In genomic region chr16:57643902-57644301, GRCh38 we compare ENCODE assay signal across 13 cellular contexts. TPM values are rescaled to one million over a fixed set of nuclear protein-coding genes. Genes with fewer than 3 reads are reported as not detected.
"Had no signal": no experiment of that assay in that cellular context is flagged by ENCODE, and none has a peak within 500 bp of the region (broad histone marks: within the 10 kb centered on the region; RNA-seq: fewer than 3 reads in every experiment).

No MANE protein-coding gene starts in this region.

- H2AFZ ChIP-seq: hepatocyte had no signal

- H3K27ac ChIP-seq: hepatocyte, neutrophil had no signal

- H3K27me3 ChIP-seq: breast epithelium, hepatocyte had no signal

- H3K36me3 Mint-ChIP-seq: activated naive CD4-positive, alpha-beta T cell treated with anti-CD3 and anti-CD28 coated beads, Interleukin-2, amount 50 U/mL, for 72 hours had no signal

- H3K4me3 ChIP-seq: breast epithelium, hepatocyte, lung, skin epidermis, tibial nerve had no signal

- H3K27ac Mint-ChIP-seq: activated CD4-positive, alpha-beta T cell treated with anti-CD3 and anti-CD28 coated beads, Interleukin-2, amount 10 ng/mL, durations not matched to agents 7 days and 5 days; activated naive CD4-positive, alpha-beta T cell treated with anti-CD3 and anti-CD28 coated beads, Interleukin-2, amount 50 U/mL, for 72 hours; T-helper 1 cell treated with Interleukin-12 subunit alpha and Interleukin-12 subunit beta and Interleukin-4 antibody, amounts not matched to agents 30 μg/mL and 1 μg/mL, for 36 hours had no signal

- H3K9me3 Mint-ChIP-seq: activated CD4-positive, alpha-beta T cell treated with anti-CD3 and anti-CD28 coated beads, Interleukin-2, amount 10 ng/mL, durations not matched to agents 7 days and 5 days; activated naive CD4-positive, alpha-beta T cell treated with anti-CD3 and anti-CD28 coated beads, Interleukin-2, amount 50 U/mL, for 72 hours; T-helper 1 cell treated with Interleukin-12 subunit alpha and Interleukin-12 subunit beta and Interleukin-4 antibody, amounts not matched to agents 30 μg/mL and 1 μg/mL, for 36 hours had no signal

- DNase-seq: activated CD4-positive, alpha-beta T cell treated with anti-CD3 and anti-CD28 coated beads, Interleukin-2, amount 10 ng/mL, durations not matched to agents 7 days and 5 days; activated CD8-positive, alpha-beta memory T cell treated with anti-CD3 and anti-CD28 coated beads for 24 hours; activated T-cell treated with anti-CD3 and anti-CD28 coated beads for 4 hours had no signal

- ATAC-seq: activated naive CD4-positive, alpha-beta T cell treated with anti-CD3 and anti-CD28 coated beads, Interleukin-2, amount 50 U/mL, for 72 hours had no signal

- FAIRE-seq: endothelial cell of umbilical vein, frontal cortex had no signal

- H3K4me2 ChIP-seq: hepatocyte had no signal

- H3K4me3 Mint-ChIP-seq: activated CD4-positive, alpha-beta T cell treated with anti-CD3 and anti-CD28 coated beads, Interleukin-2, amount 10 ng/mL, durations not matched to agents 7 days and 5 days; T-helper 1 cell treated with Interleukin-12 subunit alpha and Interleukin-12 subunit beta and Interleukin-4 antibody, amounts not matched to agents 30 μg/mL and 1 μg/mL, for 36 hours had no signal

- H3K9me3 ChIP-seq: breast epithelium, neutrophil, tibial nerve had no signal

- H3K36me3 ChIP-seq: breast epithelium, neutrophil, tibial nerve had no signal

RNA-seq across cellular contexts. Expression of gene ADGRG3, which starts 24.2 kb away (rescaled TPM):
- total RNA-seq: activated CD4-positive, alpha-beta T cell treated with anti-CD3 and anti-CD28 coated beads, Interleukin-2, amount 10 ng/mL, durations not matched to agents 7 days and 5 days; endothelial cell of umbilical vein; frontal cortex; hepatocyte had no signal
- polyA plus RNA-seq: endothelial cell of umbilical vein, hepatocyte had no signal

RNA-seq across cellular contexts. Expression of gene DRC7, which starts 50.7 kb away (rescaled TPM):
- total RNA-seq: activated CD4-positive, alpha-beta T cell treated with anti-CD3 and anti-CD28 coated beads, Interleukin-2, amount 10 ng/mL, durations not matched to agents 7 days and 5 days; activated naive CD4-positive, alpha-beta T cell treated with anti-CD3 and anti-CD28 coated beads, Interleukin-2, amount 50 U/mL, for 72 hours had no signal
